Comparison of ENCODE assay signal across 1 cellular context in genomic region chr11:62922653-62923371, GRCh38.
TF ChIP-seq lines count a peak whose summit lies in the region.

No MANE protein-coding gene starts in this region.

TF ChIP-seq in HCT116, 20 proteins besides CTCF, POLR2A, EP300 and RAD21 (continued from another document):
- TF ChIP-seq EZH2phosphoT487 (IDR thresholded peaks at IDR 0.05; ENCODE audit: borderline replicate concordance), result no peak
- no peak for TF ChIP-seq EZH2 (IDR thresholded peaks at IDR 0.05)
- TF ChIP-seq YY1 (IDR thresholded peaks at IDR 0.05; ENCODE audit: extremely low read depth, insufficient replicate concordance, low read depth, low read length), result no peak
- no peak for TF ChIP-seq MAX (IDR thresholded peaks at IDR 0.05)
- no peak for TF ChIP-seq SRF (IDR thresholded peaks at IDR 0.05; ENCODE audit: low read depth)
- TF ChIP-seq JUND (IDR thresholded peaks at IDR 0.05), result no peak
- no peak for TF ChIP-seq ZNF274 (IDR thresholded peaks at IDR 0.05; ENCODE audit: low read depth, low read length)
- no peak for TF ChIP-seq POLR2AphosphoS5 (IDR thresholded peaks at IDR 0.05; ENCODE audit: low read depth, low read length)
- TF ChIP-seq CEBPB (IDR thresholded peaks at IDR 0.05; ENCODE audit: low read depth), result no peak
- no peak for TF ChIP-seq REST (IDR thresholded peaks at IDR 0.05; ENCODE audit: low read depth)
- TF ChIP-seq ATF3 (IDR thresholded peaks at IDR 0.05), result no peak
- TF ChIP-seq SIN3A (IDR thresholded peaks at IDR 0.05; ENCODE audit: low read depth), result no peak
- no peak for TF ChIP-seq EGR1 (IDR thresholded peaks at IDR 0.05; ENCODE audit: low read depth)
